13 cellular contexts compared by ENCODE assay signal in genomic region chr12:99476956-99477355, GRCh38.
"Had no signal": no experiment of that assay in that cellular context is flagged by ENCODE, and none has a peak within 500 bp of the region (broad histone marks: within the 10 kb centered on the region; RNA-seq: fewer than 3 reads in every experiment).

No MANE protein-coding gene starts in this region.

- H3K4me3 ChIP-seq: lung, thyroid gland had no signal

- DNase-seq: activated CD8-positive, alpha-beta memory T cell treated with anti-CD3 and anti-CD28 coated beads, Interleukin-2, amount 50 U/mL, for 48 hours; activated CD8-positive, alpha-beta T cell treated with anti-CD3 and anti-CD28 coated beads for 36 hours; activated naive CD8-positive, alpha-beta T cell treated with anti-CD3 and anti-CD28 coated beads, Interleukin-2, amount 10 ng/mL, durations not matched to agents 7 days and 5 days; anterior cingulate cortex; cerebellar nuclear complex; dermis blood vessel endothelial cell; left cardiac atrium; naive B cell; nucleus accumbens; right cardiac atrium; small intestine; thyroid gland had no signal

- H3K27ac ChIP-seq: thyroid gland had no signal

- H3K27me3 ChIP-seq: thyroid gland had no signal
